ENCODE assay signal across 8 cellular contexts in genomic region chr1:65066379-65066765, GRCh38.
DNase-seq lines count a peak whose midpoint lies in the region; ATAC-seq lines count a peak whose summit lies in the region.

No MANE protein-coding gene starts in this region.

- peaks cover 55% of the 10 kb centered on the region for H3K4me1 ChIP-seq in CD4-positive, CD25-positive, alpha-beta regulatory T cell (ENCODE audit: control insufficient read depth, insufficient read depth, low read length, poor library complexity, severe bottlenecking)
- peaks cover 0 to 52% (median 46%) of the 10 kb centered on the region in 5 donors for H3K4me1 ChIP-seq in subcutaneous abdominal adipose tissue (ENCODE audit: control insufficient read depth in 5 of 5, insufficient read depth in 5 of 5, low read length in 5 of 5)

- peak overlapping the region; percentile 92 for H3K27ac ChIP-seq in CD4-positive, CD25-positive, alpha-beta regulatory T cell (ENCODE audit: insufficient read depth, low read length, poor library complexity, severe bottlenecking)
- H3K27ac ChIP-seq in subcutaneous abdominal adipose tissue (ENCODE audit: low read depth, low read length) = peak overlapping the region; percentile 91

- H3K27me3 Mint-ChIP-seq in CD4-positive, CD25-positive, alpha-beta regulatory T cell = peaks cover 9% of the 10 kb centered on the region
- no peaks in the 10 kb centered on the region for H3K27me3 Mint-ChIP-seq in activated naive CD8-positive, alpha-beta T cell treated with anti-CD3 and anti-CD28 coated beads, Interleukin-2, amount 50 U/mL, for 24 hours
- peaks cover 11 to 26% (median 14%) of the 10 kb centered on the region in 3 donors for H3K27me3 Mint-ChIP-seq in immature natural killer cell (ENCODE audit: low read depth in 3 of 3)

- no peaks in the 10 kb centered on the region for H3K27me3 ChIP-seq in CD4-positive, CD25-positive, alpha-beta regulatory T cell (ENCODE audit: control insufficient read depth, insufficient read depth, low read length)
- no peaks in the 10 kb centered on the region for H3K27me3 ChIP-seq in subcutaneous abdominal adipose tissue (ENCODE audit: control insufficient read depth in 5 of 5, insufficient read depth in 4 of 5, low read length in 5 of 5)

- H3K4me3 Mint-ChIP-seq in CD4-positive, CD25-positive, alpha-beta regulatory T cell = peak overlapping the region; percentile 86 to 98 (median 95)
- H3K4me3 Mint-ChIP-seq in activated naive CD8-positive, alpha-beta T cell treated with anti-CD3 and anti-CD28 coated beads, Interleukin-2, amount 50 U/mL, for 24 hours = peak overlapping the region; percentile 82
- H3K4me3 Mint-ChIP-seq in immature natural killer cell = peak overlapping the region; percentile 92 to 97 (median 94)

- no peak for DNase-seq in CD4-positive, CD25-positive, alpha-beta regulatory T cell
- DNase-seq in activated naive CD8-positive, alpha-beta T cell treated with anti-CD3 and anti-CD28 coated beads, Interleukin-2, amount 50 U/mL, for 24 hours = no peak
- no peak for DNase-seq in immature natural killer cell
- DNase-seq in hippocampal formation (lab: John Stamatoyannopoulos, UW) = no peak
- no peak for DNase-seq in UCSD-AML1 (lab: John Stamatoyannopoulos, UW; ENCODE audit: unreplicated experiment)

- H3K4me3 ChIP-seq in CD4-positive, CD25-positive, alpha-beta regulatory T cell (ENCODE audit: low read depth, low read length) = peak overlapping the region; percentile 46
- H3K4me3 ChIP-seq in subcutaneous abdominal adipose tissue (ENCODE audit: low read depth in 1 of 5, low read length in 5 of 5) = peak overlapping the region; percentile 82 to 99 (median 95)

- ATAC-seq in CD4-positive, CD25-positive, alpha-beta regulatory T cell (ENCODE audit: low read depth in 2 of 2) = no peak
- ATAC-seq in HG02981 (IDR thresholded peaks at IDR 0.05; ENCODE audit: unreplicated experiment) (peak; percentile 14), HG02642 (IDR thresholded peaks at IDR 0.05; ENCODE audit: poor library complexity, unreplicated experiment) (no peak)
- ATAC-seq in activated naive CD8-positive, alpha-beta T cell treated with anti-CD3 and anti-CD28 coated beads, Interleukin-2, amount 50 U/mL, for 24 hours = no peak

- peaks cover 0 to 1% (median 0%) of the 10 kb centered on the region in 7 donors for H3K9me3 Mint-ChIP-seq in CD4-positive, CD25-positive, alpha-beta regulatory T cell
- H3K9me3 Mint-ChIP-seq in activated naive CD8-positive, alpha-beta T cell treated with anti-CD3 and anti-CD28 coated beads, Interleukin-2, amount 50 U/mL, for 24 hours = no peaks in the 10 kb centered on the region
- no peaks in the 10 kb centered on the region for H3K9me3 Mint-ChIP-seq in immature natural killer cell

- H3K36me3 ChIP-seq in CD4-positive, CD25-positive, alpha-beta regulatory T cell (ENCODE audit: control insufficient read depth, insufficient read depth, low read length) = no peaks in the 10 kb centered on the region
- H3K36me3 ChIP-seq in subcutaneous abdominal adipose tissue (ENCODE audit: control insufficient read depth in 5 of 5, insufficient read depth in 5 of 5, low read length in 5 of 5) = no peaks in the 10 kb centered on the region

- peak overlapping the region; percentile 71 to 88 (median 82) for H3K9ac ChIP-seq in subcutaneous abdominal adipose tissue (ENCODE audit: low read length in 5 of 5)

- peak overlapping the region; percentile 88 to 97 (median 96) for H3K27ac Mint-ChIP-seq in CD4-positive, CD25-positive, alpha-beta regulatory T cell
- H3K27ac Mint-ChIP-seq in activated naive CD8-positive, alpha-beta T cell treated with anti-CD3 and anti-CD28 coated beads, Interleukin-2, amount 50 U/mL, for 24 hours = peak overlapping the region; percentile 74
- H3K27ac Mint-ChIP-seq in immature natural killer cell = peak overlapping the region; percentile 77 to 97 (median 94)

- no peaks in the 10 kb centered on the region for H3K36me3 Mint-ChIP-seq in CD4-positive, CD25-positive, alpha-beta regulatory T cell
- no peaks in the 10 kb centered on the region for H3K36me3 Mint-ChIP-seq in activated naive CD8-positive, alpha-beta T cell treated with anti-CD3 and anti-CD28 coated beads, Interleukin-2, amount 50 U/mL, for 24 hours (ENCODE audit: low read depth)
- H3K36me3 Mint-ChIP-seq in immature natural killer cell = peaks cover 0 to 4% (median 0%) of the 10 kb centered on the region in 3 donors

- H3K4me1 Mint-ChIP-seq in CD4-positive, CD25-positive, alpha-beta regulatory T cell = peaks cover 34 to 68% (median 55%) of the 10 kb centered on the region in 4 donors
- peaks cover 50% of the 10 kb centered on the region for H3K4me1 Mint-ChIP-seq in activated naive CD8-positive, alpha-beta T cell treated with anti-CD3 and anti-CD28 coated beads, Interleukin-2, amount 50 U/mL, for 24 hours
- peaks cover 49 to 77% of the 10 kb centered on the region in 2 donors for H3K4me1 Mint-ChIP-seq in immature natural killer cell

- no peaks in the 10 kb centered on the region for H3K9me3 ChIP-seq in CD4-positive, CD25-positive, alpha-beta regulatory T cell (ENCODE audit: control insufficient read depth in 2 of 2, low read length in 2 of 2)
- no peaks in the 10 kb centered on the region for H3K9me3 ChIP-seq in subcutaneous abdominal adipose tissue (ENCODE audit: control insufficient read depth in 5 of 5, low read length in 5 of 5)
